33 cellular contexts compared by ENCODE assay signal in genomic region chr2:101027852-101028251, GRCh38.
"Had no signal": no experiment of that assay in that cellular context is flagged by ENCODE, and none has a peak within 500 bp of the region (broad histone marks: within the 10 kb centered on the region; RNA-seq: fewer than 3 reads in every experiment).

No MANE protein-coding gene starts in this region.

- H3K9me3 ChIP-seq: ascending aorta had no signal

- H3K4me1 Mint-ChIP-seq: activated CD4-positive, alpha-beta T cell treated with anti-CD3 and anti-CD28 coated beads, Interleukin-2, amount 10 ng/mL, durations not matched to agents 24 days and 14 days; activated naive CD4-positive, alpha-beta T cell treated with anti-CD3 and anti-CD28 coated beads, Interleukin-2, amount 10 ng/mL, durations not matched to agents 7 days and 5 days; activated naive CD4-positive, alpha-beta T cell treated with anti-CD3 and anti-CD28 coated beads, Interleukin-2, amount 50 U/mL, for 24 hours; activated naive CD8-positive, alpha-beta T cell treated with anti-CD3 and anti-CD28 coated beads, Interleukin-2, amount 10 ng/mL, durations not matched to agents 7 days and 5 days; activated naive CD8-positive, alpha-beta T cell treated with anti-CD3 and anti-CD28 coated beads, Interleukin-2, amount 50 U/mL, for 24 hours had no signal

- ATAC-seq: activated CD8-positive, alpha-beta T cell treated with anti-CD3 and anti-CD28 coated beads for 36 hours; activated naive CD8-positive, alpha-beta T cell treated with anti-CD3 and anti-CD28 coated beads, Interleukin-2, amount 50 U/mL, for 24 hours had no signal

- FAIRE-seq: bronchial epithelial cell, TTC549 had no signal

- H3K27me3 Mint-ChIP-seq: activated B cell treated with CpG ODN at 0.5 μM for 24 hours; activated CD4-positive, alpha-beta memory T cell treated with anti-CD3 and anti-CD28 coated beads for 36 hours; activated CD4-positive, alpha-beta T cell treated with anti-CD3 and anti-CD28 coated beads, Interleukin-2, amount 10 ng/mL, durations not matched to agents 24 days and 14 days; activated CD8-positive, alpha-beta T cell treated with anti-CD3 and anti-CD28 coated beads for 36 hours; activated naive CD4-positive, alpha-beta T cell treated with anti-CD3 and anti-CD28 coated beads, Interleukin-2, amount 50 U/mL, for 24 hours; activated naive CD8-positive, alpha-beta T cell; activated naive CD8-positive, alpha-beta T cell treated with anti-CD3 and anti-CD28 coated beads, Interleukin-2, amount 10 ng/mL, durations not matched to agents 7 days and 5 days; activated naive CD8-positive, alpha-beta T cell treated with anti-CD3 and anti-CD28 coated beads, Interleukin-2, amount 50 U/mL, for 24 hours; brain had no signal

- DNase-seq: activated B cell treated with CpG ODN at 0.5 μM for 24 hours; activated CD4-positive, alpha-beta memory T cell treated with anti-CD3 and anti-CD28 coated beads for 36 hours; activated CD4-positive, alpha-beta T cell treated with anti-CD3 and anti-CD28 coated beads for 4 hours; activated CD4-positive, alpha-beta T cell treated with anti-CD3 and anti-CD28 coated beads, Interleukin-2, amount 10 ng/mL, durations not matched to agents 24 days and 14 days; activated CD4-positive, alpha-beta T cell treated with anti-CD3 and anti-CD28 coated beads, Interleukin-2, amount 50 U/mL, for 1 hour; activated CD4-positive, alpha-beta T cell treated with anti-CD3 and anti-CD28 coated beads, Interleukin-2, amount 50 U/mL, for 4 hours; activated CD4-positive, CD25-positive, alpha-beta regulatory T cell treated with anti-CD3 and anti-CD28 coated beads, Interleukin-2, amount 50 U/mL, for 72 hours; activated CD8-positive, alpha-beta memory T cell treated with anti-CD3 and anti-CD28 coated beads, Interleukin-2, amount 50 U/mL, for 4 hours; activated CD8-positive, alpha-beta T cell treated with anti-CD3 and anti-CD28 coated beads for 36 hours; activated effector memory CD4-positive, alpha-beta T cell treated with Interleukin-2 at 50 U/mL for 16 hours; activated gamma-delta T cell; activated naive CD4-positive, alpha-beta T cell treated with anti-CD3 and anti-CD28 coated beads, Interleukin-2, amount 10 ng/mL, durations not matched to agents 7 days and 5 days; activated naive CD4-positive, alpha-beta T cell treated with Interleukin-2 at 50 U/mL for 16 hours; activated naive CD8-positive, alpha-beta T cell treated with anti-CD3 and anti-CD28 coated beads, Interleukin-2, amount 10 ng/mL, durations not matched to agents 7 days and 5 days; activated naive CD8-positive, alpha-beta T cell treated with anti-CD3 and anti-CD28 coated beads, Interleukin-2, amount 50 U/mL, for 24 hours; activated T-cell treated with anti-CD3 and anti-CD28 coated beads for 4 hours; activated T-cell treated with anti-CD3 and anti-CD28 coated beads, Interleukin-2, amount 50 U/mL, for 1 hour; activated T-cell treated with anti-CD3 and anti-CD28 coated beads, Interleukin-2, amount 50 U/mL, for 48 hours; amygdala; anterior cingulate cortex; central memory CD4-positive, alpha-beta T cell; T-helper 1 cell; T-helper 2 cell; T-helper 9 cell had no signal

- H3K27me3 ChIP-seq: ascending aorta had no signal

- H3K4me1 ChIP-seq: ascending aorta had no signal

- H3K27ac Mint-ChIP-seq: activated B cell treated with CpG ODN at 0.5 μM for 24 hours; activated CD4-positive, alpha-beta memory T cell treated with anti-CD3 and anti-CD28 coated beads for 36 hours; activated CD4-positive, alpha-beta T cell treated with anti-CD3 and anti-CD28 coated beads, Interleukin-2, amount 10 ng/mL, durations not matched to agents 24 days and 14 days; activated CD8-positive, alpha-beta T cell treated with anti-CD3 and anti-CD28 coated beads for 36 hours; activated naive CD4-positive, alpha-beta T cell treated with anti-CD3 and anti-CD28 coated beads, Interleukin-2, amount 10 ng/mL, durations not matched to agents 7 days and 5 days; activated naive CD4-positive, alpha-beta T cell treated with anti-CD3 and anti-CD28 coated beads, Interleukin-2, amount 50 U/mL, for 24 hours; activated naive CD8-positive, alpha-beta T cell; activated naive CD8-positive, alpha-beta T cell treated with anti-CD3 and anti-CD28 coated beads, Interleukin-2, amount 10 ng/mL, durations not matched to agents 7 days and 5 days; activated naive CD8-positive, alpha-beta T cell treated with anti-CD3 and anti-CD28 coated beads, Interleukin-2, amount 50 U/mL, for 24 hours; activated T-helper 2 cell treated with anti-CD3 and anti-CD28 coated beads, Interferon-gamma antibody, Interleukin-2, Interleukin-4, amounts not matched to agents 10 μg/mL and 5 μg/mL and 100 μg/mL, durations not matched to agents 14 hours and 24 hours and 36 hours; T-helper 1 cell treated with Interleukin-12 subunit alpha and Interleukin-12 subunit beta and Interleukin-4 antibody, amounts not matched to agents 30 μg/mL and 1 μg/mL, for 36 hours; T-helper 2 cell treated with Interferon-gamma antibody and Interleukin-4, amounts not matched to agents 5 μg/mL and 100 μg/mL, for 36 hours had no signal

- H3K4me3 Mint-ChIP-seq: activated B cell treated with CpG ODN at 0.5 μM for 24 hours; activated CD4-positive, alpha-beta memory T cell treated with anti-CD3 and anti-CD28 coated beads for 36 hours; activated CD4-positive, alpha-beta T cell treated with anti-CD3 and anti-CD28 coated beads, Interleukin-2, amount 10 ng/mL, durations not matched to agents 24 days and 14 days; activated CD8-positive, alpha-beta T cell treated with anti-CD3 and anti-CD28 coated beads for 36 hours; activated naive CD4-positive, alpha-beta T cell treated with anti-CD3 and anti-CD28 coated beads, Interleukin-2, amount 10 ng/mL, durations not matched to agents 7 days and 5 days; activated naive CD4-positive, alpha-beta T cell treated with anti-CD3 and anti-CD28 coated beads, Interleukin-2, amount 50 U/mL, for 24 hours; activated naive CD8-positive, alpha-beta T cell; activated naive CD8-positive, alpha-beta T cell treated with anti-CD3 and anti-CD28 coated beads, Interleukin-2, amount 10 ng/mL, durations not matched to agents 7 days and 5 days; activated naive CD8-positive, alpha-beta T cell treated with anti-CD3 and anti-CD28 coated beads, Interleukin-2, amount 50 U/mL, for 24 hours; brain; T-helper 1 cell treated with Interleukin-12 subunit alpha and Interleukin-12 subunit beta and Interleukin-4 antibody, amounts not matched to agents 30 μg/mL and 1 μg/mL, for 36 hours; T-helper 2 cell treated with Interferon-gamma antibody and Interleukin-4, amounts not matched to agents 5 μg/mL and 100 μg/mL, for 36 hours had no signal

- H3K27ac ChIP-seq: ascending aorta had no signal

- H3K36me3 Mint-ChIP-seq: activated CD4-positive, alpha-beta memory T cell treated with anti-CD3 and anti-CD28 coated beads for 36 hours; activated naive CD4-positive, alpha-beta T cell treated with anti-CD3 and anti-CD28 coated beads, Interleukin-2, amount 10 ng/mL, durations not matched to agents 7 days and 5 days; activated naive CD4-positive, alpha-beta T cell treated with anti-CD3 and anti-CD28 coated beads, Interleukin-2, amount 50 U/mL, for 24 hours; activated naive CD8-positive, alpha-beta T cell had no signal

- H3K4me3 ChIP-seq: ascending aorta had no signal

- H3K9me3 Mint-ChIP-seq: activated B cell treated with CpG ODN at 0.5 μM for 24 hours; activated CD4-positive, alpha-beta memory T cell treated with anti-CD3 and anti-CD28 coated beads for 36 hours; activated CD4-positive, alpha-beta T cell treated with anti-CD3 and anti-CD28 coated beads, Interleukin-2, amount 10 ng/mL, durations not matched to agents 24 days and 14 days; activated CD8-positive, alpha-beta T cell treated with anti-CD3 and anti-CD28 coated beads for 36 hours; activated naive CD4-positive, alpha-beta T cell treated with anti-CD3 and anti-CD28 coated beads, Interleukin-2, amount 10 ng/mL, durations not matched to agents 7 days and 5 days; activated naive CD4-positive, alpha-beta T cell treated with anti-CD3 and anti-CD28 coated beads, Interleukin-2, amount 50 U/mL, for 24 hours; activated naive CD8-positive, alpha-beta T cell treated with anti-CD3 and anti-CD28 coated beads, Interleukin-2, amount 10 ng/mL, durations not matched to agents 7 days and 5 days; activated naive CD8-positive, alpha-beta T cell treated with anti-CD3 and anti-CD28 coated beads, Interleukin-2, amount 50 U/mL, for 24 hours; activated T-helper 2 cell treated with anti-CD3 and anti-CD28 coated beads, Interferon-gamma antibody, Interleukin-2, Interleukin-4, amounts not matched to agents 10 μg/mL and 5 μg/mL and 100 μg/mL, durations not matched to agents 14 hours and 24 hours and 36 hours; brain; T-helper 1 cell treated with Interleukin-12 subunit alpha and Interleukin-12 subunit beta and Interleukin-4 antibody, amounts not matched to agents 30 μg/mL and 1 μg/mL, for 36 hours; T-helper 2 cell treated with Interferon-gamma antibody and Interleukin-4, amounts not matched to agents 5 μg/mL and 100 μg/mL, for 36 hours had no signal
